ENCODE assay signal across 3 cellular contexts in genomic region chr2:131544006-131544812, GRCh38. TPM values are rescaled to one million over a fixed set of nuclear protein-coding genes. Genes with fewer than 3 reads are reported as not detected.
"Had no signal": no experiment of that assay in that cellular context is flagged by ENCODE, and none has a peak within 500 bp of the region (broad histone marks: within the 10 kb centered on the region; RNA-seq: fewer than 3 reads in every experiment).

No MANE protein-coding gene starts in this region.

RNA-seq across cellular contexts. Expression of gene CCDC74A, which starts 16.5 kb away (rescaled TPM):
- total RNA-seq: HT1080, SJCRH30 had no signal
- polyA plus RNA-seq: IgD-negative memory B cell had no signal
